ENCODE assay signal across 9 cellular contexts in the genomic region with DNA sequence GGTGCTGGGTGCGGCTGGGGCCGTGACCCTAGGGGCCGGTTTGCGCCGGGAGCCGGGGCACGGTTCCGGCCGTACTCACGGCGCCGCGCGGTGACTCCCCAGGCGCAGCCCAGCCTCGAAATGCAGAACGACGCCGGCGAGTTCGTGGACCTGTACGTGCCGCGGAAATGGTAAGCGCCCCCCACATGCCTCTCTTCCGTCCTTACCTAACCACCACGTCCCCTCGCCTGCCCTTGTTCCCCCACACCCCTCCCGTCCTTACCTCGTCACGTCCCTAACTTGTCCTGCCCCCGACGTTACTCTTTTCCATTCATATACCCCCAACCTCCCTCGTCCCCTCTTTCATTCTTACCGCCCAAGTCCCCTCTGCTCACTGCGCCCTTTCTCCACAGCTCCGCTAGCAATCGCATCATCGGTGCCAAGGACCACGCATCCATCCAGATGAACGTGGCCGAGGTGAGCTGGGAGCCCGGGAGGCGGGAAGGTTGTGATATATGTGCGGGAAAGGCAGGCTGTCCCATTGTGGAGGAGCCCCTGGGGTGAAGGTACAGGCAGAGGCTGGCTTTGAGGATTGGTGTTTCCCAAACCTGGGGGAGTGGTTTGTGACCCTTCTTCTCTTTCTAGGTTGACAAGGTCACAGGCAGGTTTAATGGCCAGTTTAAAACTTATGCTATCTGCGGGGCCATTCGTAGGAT. TPM values are rescaled to one million over a fixed set of nuclear protein-coding genes. Genes with fewer than 3 reads are reported as not detected.
DNase-seq lines count a peak whose midpoint lies in the region; ATAC-seq, FAIRE-seq and TF ChIP-seq lines count a peak whose summit lies in the region.
"Had no signal": no experiment of that assay in that cellular context is flagged by ENCODE, and none has a peak within 500 bp of the region (broad histone marks: within the 10 kb centered on the region; RNA-seq: fewer than 3 reads in every experiment).

No MANE protein-coding gene starts in this region.

- H3K4me3 Mint-ChIP-seq in Calu3 (ENCODE audit: low read depth, unreplicated experiment) (peak overlapping the region; percentile 96), osteocyte (ENCODE audit: unreplicated experiment) (peak overlapping the region; percentile 87)

- H3K9me3 ChIP-seq in H1 (ENCODE audit: insufficient read depth in 2 of 2, low read depth in 1 of 2, low read length in 1 of 2): no peaks in the 10 kb centered on the region

- no peak overlapping the region for H2BK20ac ChIP-seq in H1 (ENCODE audit: low read length)

- peak overlapping the region; percentile 96 for H4K91ac ChIP-seq in H1 (replicated peaks; ENCODE audit: insufficient read length, low read length)

- peak overlapping the region; percentile 86 to 99 for H3K4me2 ChIP-seq in H1 (ENCODE audit: insufficient read depth in 1 of 2, low read depth in 2 of 2, low read length in 2 of 2)

- no peaks in the 10 kb centered on the region for H3K27me3 ChIP-seq in H1 (replicated peaks in 1 of 4; ENCODE audit: control insufficient read depth in 3 of 4, extremely low read depth in 1 of 4, insufficient read depth in 3 of 4, low read length in 3 of 4)

- H3K36me3 Mint-ChIP-seq in Calu3 (ENCODE audit: insufficient read depth, unreplicated experiment) (peaks cover 94% of the 10 kb centered on the region), osteocyte (ENCODE audit: unreplicated experiment) (peaks cover 6% of the 10 kb centered on the region)

- TSS peak; percentile 83 for BruUV-seq in Calu3 (replicated peaks; lab: Mats Ljungman, UMichigan)

- CTCF ChIA-PET in Calu3 (lab: Charles Lee): interaction anchor here (0.6 to 2.1 kb wide), 16 partner anchors 11 to 621 kb away, joined by 3 to 11 read pairs (median 6); a partner anchor contains a TSS
- CTCF ChIA-PET in H1 (lab: Charles Lee; ENCODE audit: partially characterized antibody): interaction anchor here (9.6 to 14.1 kb wide), 2 partner anchors 15 to 21 kb away, joined by 103 to 212 read pairs; a partner anchor contains a TSS

- no peak overlapping the region for H2BK120ac ChIP-seq in H1 (replicated peaks; ENCODE audit: low read depth, low read length)

- peaks cover 18 to 24% (median 21%) of the 10 kb centered on the region in 4 experiments for H3K36me3 ChIP-seq in H1 (ENCODE audit: control insufficient read depth in 2 of 4, insufficient read depth in 4 of 4, low read length in 3 of 4)

- H3K27ac ChIP-seq in H1 (ENCODE audit: low read depth, low read length): peak overlapping the region; percentile 88

- no peaks in the 10 kb centered on the region for H3K9me3 Mint-ChIP-seq in Calu3 (ENCODE audit: low read depth, unreplicated experiment)
- H3K9me3 Mint-ChIP-seq in osteocyte (ENCODE audit: unreplicated experiment): no peaks in the 10 kb centered on the region

- H3K79me2 ChIP-seq in H1 (ENCODE audit: control insufficient read depth in 1 of 2, insufficient read depth in 2 of 2, low read length in 2 of 2): peaks cover 4 to 39% of the 10 kb centered on the region in 2 experiments; a peak in 3 of 4 replicates

- peaks cover 10% of the 10 kb centered on the region for H3K79me1 ChIP-seq in H1 (ENCODE audit: low read depth, low read length)

- TF ChIP-seq CTCF in Calu3 (IDR thresholded peaks at IDR 0.05; ENCODE audit: unreplicated experiment) (no peak), NB4 (IDR thresholded peaks at IDR 0.05; ENCODE audit: low read depth, low read length) (no peak), H1 (IDR thresholded peaks at IDR 0.05; ENCODE audit: control extremely low read depth in 1 of 3, insufficient read depth in 1 of 3, low read depth in 1 of 3, low read length in 3 of 3) (no peak), osteocyte (IDR thresholded peaks at IDR 0.05) (no peak)

- no peaks in the 10 kb centered on the region for H3K27me3 Mint-ChIP-seq in Calu3 (ENCODE audit: unreplicated experiment)
- H3K27me3 Mint-ChIP-seq in osteocyte (ENCODE audit: unreplicated experiment): no peaks in the 10 kb centered on the region

- H2AFZ ChIP-seq in H1 (ENCODE audit: low read length): no peak overlapping the region

- H3K18ac ChIP-seq in H1 (ENCODE audit: extremely low read depth, low read length): peak overlapping the region; percentile 87

- peaks cover 8 to 19% of the 10 kb centered on the region in 2 experiments for H4K20me1 ChIP-seq in H1 (replicated peaks in 1 of 2; ENCODE audit: control insufficient read depth in 1 of 2, insufficient read depth in 2 of 2, low read length in 2 of 2)

- H2AK5ac ChIP-seq in H1 (ENCODE audit: low read depth, low read length): no peak overlapping the region

- no peak overlapping the region for H2BK12ac ChIP-seq in H1 (ENCODE audit: low read depth, low read length)

- TF ChIP-seq RAD21 in H1 (IDR thresholded peaks at IDR 0.05 in 1 of 2, conservative IDR thresholded peaks at IDR 0.05 in 1 of 2; ENCODE audit: low read depth in 2 of 2, low read length in 2 of 2): no peak

- H4K5ac ChIP-seq in H1 (ENCODE audit: insufficient read length, low read depth, low read length): peak overlapping the region; percentile 45

- peak overlapping the region; percentile 56 to 97 (median 91) for H3K9ac ChIP-seq in H1 (replicated peaks in 1 of 4; ENCODE audit: extremely low read depth in 1 of 4, low read depth in 3 of 4, low read length in 3 of 4)

- 0 out of 2 replicates have a peak overlapping the region, but pooled peaks have one; percentile 66 for H4K8ac ChIP-seq in H1 (ENCODE audit: extremely low read depth, insufficient read depth, low read length)

- no peak for FAIRE-seq in H1 (lab: Jason Lieb, UNC)

- TF ChIP-seq POLR2A in NB4 (IDR thresholded peaks at IDR 0.05; ENCODE audit: extremely low read depth, insufficient read length): no peak
- peak in 1 of 2 experiments; percentile 83; a peak in 2 of 3 replicates for TF ChIP-seq POLR2A in H1 (IDR thresholded peaks at IDR 0.05; ENCODE audit: control extremely low read depth in 1 of 2, low read depth in 2 of 2, low read length in 2 of 2)

- no peak overlapping the region for H2BK15ac ChIP-seq in H1 (ENCODE audit: low read length)

- 13% methylated on average over 21 of the region's 47 CpGs; no CpG with 5 or more reads in 1 of the 2 experiments for WGBS in H1 (ENCODE audit: extremely low coverage in 1 of 2, insufficient coverage in 1 of 2, insufficient read length in 1 of 2, insufficient replicate concordance in 2 of 2, low coverage in 1 of 2, low lambda C conversion rate in 2 of 2, missing lambda C conversion rate in 1 of 2), 2 experiments

- intact Hi-C loops in Calu3 (cut with micrococcal nuclease; ENCODE audit: unreplicated experiment): loop anchor here (5.0 kb wide), 1 partner anchor 230 kb away; no protein-coding TSS in a partner anchor

- H3K23ac ChIP-seq in H1 (ENCODE audit: insufficient read length): no peak overlapping the region

- DNase-seq in Calu3 (no peak), NB4 (ENCODE audit: low read depth) (no peak), H1 (ENCODE audit: low read depth in 1 of 2, low spot score in 2 of 2) (no peak), osteocyte (ENCODE audit: extremely low spot score, unreplicated experiment) (no peak), NCI-H774 (lab: John Stamatoyannopoulos, UW) (no peak), NCI-H526 (lab: John Stamatoyannopoulos, UW) (no peak)

- no peak overlapping the region for H3K14ac ChIP-seq in H1 (ENCODE audit: insufficient read length)

- ATAC-seq in GM18868 (IDR thresholded peaks at IDR 0.05; ENCODE audit: unreplicated experiment) (no peak), HG03354 (IDR thresholded peaks at IDR 0.05; ENCODE audit: poor library complexity, severe bottlenecking, unreplicated experiment) (no peak)

- peaks cover 0 to 11% (median 2%) of the 10 kb centered on the region in 4 experiments; a peak in 5 of 7 replicates for H3K4me1 ChIP-seq in H1 (replicated peaks in 1 of 4; ENCODE audit: control insufficient read depth in 3 of 4, insufficient read depth in 4 of 4, low read length in 3 of 4)

- peaks cover 56% of the 10 kb centered on the region for H3K4me1 Mint-ChIP-seq in Calu3 (ENCODE audit: low read depth, unreplicated experiment)
- peaks cover 29% of the 10 kb centered on the region for H3K4me1 Mint-ChIP-seq in osteocyte (ENCODE audit: unreplicated experiment)

- peaks cover 11% of the 10 kb centered on the region; the same call in 1 of the 2 replicates for H3K23me2 ChIP-seq in H1 (ENCODE audit: low read depth, low read length)

- TF ChIP-seq EP300 in H1 (IDR thresholded peaks at IDR 0.05; ENCODE audit: borderline replicate concordance in 1 of 2, low read depth in 2 of 2, low read length in 2 of 2): no peak

- H3K27ac Mint-ChIP-seq in Calu3 (ENCODE audit: unreplicated experiment): peak overlapping the region; percentile 92
- H3K27ac Mint-ChIP-seq in osteocyte (ENCODE audit: unreplicated experiment): peak overlapping the region; percentile 70

- H3K4me3 ChIP-seq in NB4 (ENCODE audit: low read depth, low read length): peak overlapping the region; percentile 99
- peak overlapping the region; percentile 93 to 100 (median 99) for H3K4me3 ChIP-seq in H1 (ENCODE audit: extremely low read depth in 1 of 4, insufficient read depth in 2 of 4, low read depth in 3 of 4, low read length in 4 of 4)

- peak overlapping the region; percentile 73 for H3K56ac ChIP-seq in H1 (replicated peaks; ENCODE audit: insufficient read length, low read depth, low read length)

- POLR2A ChIA-PET in H1 (lab: Charles Lee; ENCODE audit: partially characterized antibody): interaction anchor here (0.6 to 9.0 kb wide), 15 partner anchors 9 to 618 kb away, joined by 3 to 176 read pairs (median 7); a partner anchor contains a TSS

- H2BK5ac ChIP-seq in H1 (ENCODE audit: low read depth, low read length): peak overlapping the region; percentile 89; the same call in 1 of the 2 replicates

- peak overlapping the region; percentile 83 for H3K4ac ChIP-seq in H1 (replicated peaks; ENCODE audit: insufficient read length, low read depth, low read length)

RNA-seq across cellular contexts. Expression of a gene that starts 0.5 kb away (rescaled TPM):
- total RNA-seq in Calu3 (2022) (1,920 and 1,936 TPM in 2 replicates), osteocyte (1,013 and 1,039 TPM in 2 replicates)
- total RNA-seq in H1 (2021; fragmentation: NEBNext Ultra II Directional; extraction: Animal tissue kit (Norgen Biotek cat#: 25700)): 1,787 and 1,829 TPM in 2 replicates
- polyA plus RNA-seq in H1 (2011; rRNA removed): 7,219 and 8,331 TPM in 2 replicates
- polyA plus RNA-seq in H1 (2011; cell fraction: cytosol; rRNA removed): 7,720 TPM
- 4,705 TPM for polyA plus RNA-seq in H1 (2011; cell fraction: nucleus; rRNA removed)
- 4,429 to 5,604 TPM (median 4,871 TPM) in 4 replicates for polyA plus RNA-seq in H1 (2012, experiment 1 of 2)
- 4,124 TPM for polyA plus RNA-seq in H1 (2012, experiment 2 of 2)
- 4,907 TPM for polyA plus RNA-seq in H1 (2013, experiment 1 of 2)
- polyA plus RNA-seq in H1 (2013, experiment 2 of 2): 4,204 TPM
- polyA minus RNA-seq in H1 (2011; rRNA and poly(A)+ RNA removed): 654 and 663 TPM in 2 replicates
- polyA minus RNA-seq in H1 (2011; cell fraction: cytosol; rRNA and poly(A)+ RNA removed): 718 TPM
- polyA minus RNA-seq in H1 (2011; cell fraction: nucleus; rRNA and poly(A)+ RNA removed): 1,108 TPM

RNA-seq across cellular contexts. Expression of a gene that starts 19.7 kb away (rescaled TPM):
- 12.2 and 13.6 TPM in 2 replicates for total RNA-seq in Calu3 (2022)
- total RNA-seq in H1 (2021; fragmentation: NEBNext Ultra II Directional; extraction: Animal tissue kit (Norgen Biotek cat#: 25700)): 8.0 TPM in 2 replicates
- polyA plus RNA-seq in H1 (2011; rRNA removed): 8.8 and 10.5 TPM in 2 replicates
- 6.5 TPM for polyA plus RNA-seq in H1 (2011; cell fraction: cytosol; rRNA removed)
- 9.7 TPM for polyA plus RNA-seq in H1 (2011; cell fraction: nucleus; rRNA removed)
- 8.2 to 10.9 TPM (median 9.6 TPM) in 4 replicates for polyA plus RNA-seq in H1 (2012, experiment 1 of 2)
- polyA plus RNA-seq in H1 (2012, experiment 2 of 2): 7.4 TPM
- polyA plus RNA-seq in H1 (2013, experiment 1 of 2): 5.3 TPM
- 5.6 TPM for polyA plus RNA-seq in H1 (2013, experiment 2 of 2)
- 5.2 and 5.7 TPM in 2 replicates for polyA minus RNA-seq in H1 (2011; rRNA and poly(A)+ RNA removed)
- polyA minus RNA-seq in H1 (2011; cell fraction: cytosol; rRNA and poly(A)+ RNA removed): 7.8 TPM
- polyA minus RNA-seq in H1 (2011; cell fraction: nucleus; rRNA and poly(A)+ RNA removed): 4.3 TPM
- total RNA-seq in osteocyte: 7.8 and 8.8 TPM in 2 replicates

RNA-seq across cellular contexts. Expression of a gene that starts 20.3 kb away (rescaled TPM):
- total RNA-seq in Calu3 (2022) (740 and 763 TPM in 2 replicates), osteocyte (201 and 204 TPM in 2 replicates)
- total RNA-seq in H1 (2021; fragmentation: NEBNext Ultra II Directional; extraction: Animal tissue kit (Norgen Biotek cat#: 25700)): 210 and 225 TPM in 2 replicates
- 34.4 and 90.7 TPM in 2 replicates for polyA plus RNA-seq in H1 (2011; rRNA removed)
- 57.6 TPM for polyA plus RNA-seq in H1 (2011; cell fraction: cytosol; rRNA removed)
- polyA plus RNA-seq in H1 (2011; cell fraction: nucleus; rRNA removed): 648 TPM
- 136 to 235 TPM (median 223 TPM) in 4 replicates for polyA plus RNA-seq in H1 (2012, experiment 1 of 2)
- 130 TPM for polyA plus RNA-seq in H1 (2012, experiment 2 of 2)
- 107 TPM for polyA plus RNA-seq in H1 (2013, experiment 1 of 2)
- polyA plus RNA-seq in H1 (2013, experiment 2 of 2): 82.4 TPM
- 24.2 and 31.4 TPM in 2 replicates for polyA minus RNA-seq in H1 (2011; rRNA and poly(A)+ RNA removed)
- polyA minus RNA-seq in H1 (2011; cell fraction: cytosol; rRNA and poly(A)+ RNA removed): 70.1 TPM
- polyA minus RNA-seq in H1 (2011; cell fraction: nucleus; rRNA and poly(A)+ RNA removed): 212 TPM

RNA-seq across cellular contexts. Expression of a gene that starts 40.0 kb away (rescaled TPM):
- total RNA-seq in Calu3 (2022) (6.2 and 6.4 TPM in 2 replicates), osteocyte (not detected in 2 replicates)
- total RNA-seq in H1 (2021; fragmentation: NEBNext Ultra II Directional; extraction: Animal tissue kit (Norgen Biotek cat#: 25700)): 0.43 and 0.59 TPM in 2 replicates
- 0.48 and 0.88 TPM in 2 replicates for polyA plus RNA-seq in H1 (2011; rRNA removed)
- polyA plus RNA-seq in H1 (2011; cell fraction: cytosol; rRNA removed): 0.75 TPM
- 1.4 TPM for polyA plus RNA-seq in H1 (2011; cell fraction: nucleus; rRNA removed)
- polyA plus RNA-seq in H1 (2012, experiment 1 of 2): 0.55 to 1.1 TPM (median 0.65 TPM) in 4 replicates
- 0.46 TPM for polyA plus RNA-seq in H1 (2012, experiment 2 of 2)
- 0.71 TPM for polyA plus RNA-seq in H1 (2013, experiment 1 of 2)
- 0.63 TPM for polyA plus RNA-seq in H1 (2013, experiment 2 of 2)
- 0.09 and 0.20 TPM in 2 replicates for polyA minus RNA-seq in H1 (2011; rRNA and poly(A)+ RNA removed)
- polyA minus RNA-seq in H1 (2011; cell fraction: cytosol; rRNA and poly(A)+ RNA removed): 1.4 TPM
- 1.9 TPM for polyA minus RNA-seq in H1 (2011; cell fraction: nucleus; rRNA and poly(A)+ RNA removed)
- total RNA-seq: HT1080 had no signal
